In the genomic region with DNA sequence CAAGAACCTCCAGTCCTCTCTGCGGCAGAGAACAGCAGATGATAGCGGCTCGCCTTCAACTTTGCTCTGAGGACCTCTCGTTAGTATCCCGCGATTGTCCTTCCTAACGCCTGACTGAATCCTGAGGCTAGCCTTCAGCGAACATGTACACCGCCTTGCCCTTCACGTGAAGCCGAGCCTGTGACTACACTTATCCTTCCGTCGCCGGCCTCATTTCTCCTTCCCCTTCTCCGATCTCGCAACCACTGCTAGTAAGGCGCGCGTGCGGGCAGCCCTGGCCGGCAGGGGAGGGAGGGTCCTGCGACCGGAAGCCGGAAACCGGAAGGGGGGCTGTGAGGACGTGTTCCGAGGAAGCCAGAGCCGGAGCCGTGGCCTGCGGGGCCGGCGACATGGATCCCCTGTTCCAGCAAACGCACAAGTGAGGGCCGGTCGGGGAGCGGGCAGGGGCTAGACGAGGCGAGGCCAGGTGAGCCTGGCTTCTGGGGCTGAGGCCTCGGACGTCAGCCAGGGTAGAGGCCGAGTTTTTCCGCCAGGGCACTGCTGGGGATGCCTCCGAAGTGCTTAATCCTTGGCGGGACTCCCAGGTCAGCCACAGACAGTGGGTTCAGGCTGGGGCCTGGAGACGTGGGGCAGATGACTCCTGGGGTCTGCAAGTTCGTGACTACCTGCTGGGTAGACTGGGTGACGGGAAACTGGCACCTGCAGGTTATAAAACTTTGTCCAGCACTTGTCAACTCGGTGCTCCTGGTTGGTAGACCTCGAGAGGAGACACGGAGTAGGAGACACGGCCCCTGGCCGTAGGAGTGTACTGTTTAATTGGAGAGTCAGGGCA, we compare ENCODE assay signal across 1 cellular context.
TF ChIP-seq lines count a peak whose summit lies in the region.

A gene (plus strand): TSS at position 357 of the 832 bp plus-strand sequence. CDS start 33 bp downstream, at position 390.

TF ChIP-seq in HCT116, 20 proteins besides CTCF, POLR2A, EP300 and RAD21 (continued from another document):
- TF ChIP-seq SIN3A (IDR thresholded peaks at IDR 0.05; ENCODE audit: low read depth) = peak; percentile 95
- TF ChIP-seq EZH2 (IDR thresholded peaks at IDR 0.05) = no peak
- no peak for TF ChIP-seq JUND (IDR thresholded peaks at IDR 0.05)
- peak; percentile 95 for TF ChIP-seq ZFX (IDR thresholded peaks at IDR 0.05)
- peak; percentile 96 for TF ChIP-seq POLR2AphosphoS5 (IDR thresholded peaks at IDR 0.05; ENCODE audit: low read depth, low read length)
- TF ChIP-seq YY1 (IDR thresholded peaks at IDR 0.05; ENCODE audit: extremely low read depth, insufficient replicate concordance, low read depth, low read length) = no peak
- peak; percentile 75 for TF ChIP-seq SP1 (IDR thresholded peaks at IDR 0.05; ENCODE audit: low read depth)
